ENCODE assay signal across 7 cellular contexts in genomic region chr1:53555620-53556326, GRCh38.
DNase-seq lines count a peak whose midpoint lies in the region; FAIRE-seq and TF ChIP-seq lines count a peak whose summit lies in the region.
"Not testable (repeated sequence)": the region's sequence is repeated elsewhere in the genome, so short reads cannot be mapped to it uniquely, and the experiment has no call there.

No MANE protein-coding gene starts in this region.

- 94% methylated on average over 2 of the region's 2 CpGs; no CpG with 5 or more reads in 1 of the 2 experiments for WGBS in H1 (ENCODE audit: extremely low coverage in 1 of 2, insufficient coverage in 1 of 2, insufficient read length in 1 of 2, insufficient replicate concordance in 2 of 2, low coverage in 1 of 2, low lambda C conversion rate in 2 of 2, missing lambda C conversion rate in 1 of 2), 2 experiments
- no CpG with 5 or more reads among the region's 2 CpGs for WGBS in neuronal stem cell (ENCODE audit: extremely low coverage in 2 of 2, insufficient read length in 2 of 2, insufficient replicate concordance in 1 of 2), 2 donors
- WGBS in spleen, 5 donors = 86 to 97% (median 95%) methylated on average over 2 of the region's 2 CpGs

- H3K4me3 ChIP-seq in WERI-Rb-1 (ENCODE audit: low read depth, low read length); H1 (ENCODE audit: extremely low read depth in 1 of 4, insufficient read depth in 2 of 4, low read depth in 3 of 4, low read length in 4 of 4); spleen: not testable (repeated sequence)
- H3K4me3 ChIP-seq in neuronal stem cell (ENCODE audit: low read length in 2 of 2) = peak overlapping the region in 1 of 2 donors; percentile 67

- H4K5ac ChIP-seq in H1 (ENCODE audit: insufficient read length, low read depth, low read length) = not testable (repeated sequence)

- not testable (repeated sequence) for H4K91ac ChIP-seq in H1 (replicated peaks; ENCODE audit: insufficient read length, low read length); neuronal stem cell (ENCODE audit: low read depth, low read length, poor library complexity)

- H3K18ac ChIP-seq in H1 (ENCODE audit: extremely low read depth, low read length); neuronal stem cell (ENCODE audit: low read length): not testable (repeated sequence)

- not testable (repeated sequence) for TF ChIP-seq EP300 in H1 (IDR thresholded peaks at IDR 0.05; ENCODE audit: borderline replicate concordance in 1 of 2, low read depth in 2 of 2, low read length in 2 of 2)

- not testable (repeated sequence) for TF ChIP-seq POLR2A in GM12891 (IDR thresholded peaks at IDR 0.05; ENCODE audit: low read depth, low read length); H1 (IDR thresholded peaks at IDR 0.05; ENCODE audit: control extremely low read depth in 1 of 2, low read depth in 2 of 2, low read length in 2 of 2); spleen (IDR thresholded peaks at IDR 0.05)

- not testable (repeated sequence) for H3K79me1 ChIP-seq in H1 (ENCODE audit: low read depth, low read length); neuronal stem cell (ENCODE audit: low read depth, low read length)

- not testable (repeated sequence) for H2AFZ ChIP-seq in H1 (ENCODE audit: low read length); neuronal stem cell (ENCODE audit: low read length)

- H2BK20ac ChIP-seq in H1 (ENCODE audit: low read length) = not testable (repeated sequence)

- H4K8ac ChIP-seq in H1 (ENCODE audit: extremely low read depth, insufficient read depth, low read length) = not testable (repeated sequence)
- peak overlapping the region; percentile 19 for H4K8ac ChIP-seq in neuronal stem cell (ENCODE audit: low read depth, low read length)

- H3K36me3 ChIP-seq in WERI-Rb-1; H1 (ENCODE audit: control insufficient read depth in 2 of 4, insufficient read depth in 4 of 4, low read length in 3 of 4); neuronal stem cell (replicated peaks in 1 of 2; ENCODE audit: control insufficient read depth in 2 of 2, insufficient read depth in 2 of 2, low read length in 2 of 2); spleen: not testable (repeated sequence)

- H3K27me3 ChIP-seq in WERI-Rb-1 (ENCODE audit: insufficient read depth, low read depth, severe bottlenecking); H1 (replicated peaks in 1 of 4; ENCODE audit: control insufficient read depth in 3 of 4, extremely low read depth in 1 of 4, insufficient read depth in 3 of 4, low read length in 3 of 4); spleen (replicated peaks in 1 of 7): not testable (repeated sequence)
- H3K27me3 ChIP-seq in neuronal stem cell (ENCODE audit: control insufficient read depth in 3 of 3, insufficient read depth in 3 of 3, low read depth in 1 of 3, low read length in 3 of 3) = peaks cover 0 to 28% (median 0%) of the 10 kb centered on the region in 3 experiments

- CTCF ChIA-PET in H1 (lab: Charles Lee; ENCODE audit: partially characterized antibody) = interaction anchor here (0.7 to 1.7 kb wide), 4 partner anchors 17 to 300 kb away, joined by 3 to 10 read pairs (median 4); no protein-coding TSS in a partner anchor

- not testable (repeated sequence) for H2BK5ac ChIP-seq in H1 (ENCODE audit: low read depth, low read length); neuronal stem cell (ENCODE audit: low read length)

- H2BK120ac ChIP-seq in H1 (replicated peaks; ENCODE audit: low read depth, low read length) = not testable (repeated sequence)
- H2BK120ac ChIP-seq in neuronal stem cell (ENCODE audit: low read depth, low read length) = peak overlapping the region; percentile 13

- not testable (repeated sequence) for H3K27ac ChIP-seq in WERI-Rb-1; H1 (ENCODE audit: low read depth, low read length); neuronal stem cell (replicated peaks; ENCODE audit: low read length); spleen

- not testable (repeated sequence) for H3K14ac ChIP-seq in H1 (ENCODE audit: insufficient read length)
- peak overlapping the region; percentile 25 for H3K14ac ChIP-seq in neuronal stem cell (ENCODE audit: low read length)

- not testable (repeated sequence) for H3K56ac ChIP-seq in H1 (replicated peaks; ENCODE audit: insufficient read length, low read depth, low read length)

- H3K23me2 ChIP-seq in H1 (ENCODE audit: low read depth, low read length) = not testable (repeated sequence)

- peak; percentile 77 for FAIRE-seq in GM12891 (lab: Jason Lieb, UNC)
- not testable (repeated sequence) for FAIRE-seq in H1 (lab: Jason Lieb, UNC)

- not testable (repeated sequence) for H3K9ac ChIP-seq in H1 (replicated peaks in 1 of 4; ENCODE audit: extremely low read depth in 1 of 4, low read depth in 3 of 4, low read length in 3 of 4)
- H3K9ac ChIP-seq in neuronal stem cell (ENCODE audit: low read depth, low read length, poor library complexity) = peak overlapping the region; percentile 83

- H3K4me2 ChIP-seq in H1 (ENCODE audit: insufficient read depth in 1 of 2, low read depth in 2 of 2, low read length in 2 of 2); neuronal stem cell (ENCODE audit: insufficient read depth, low read length, poor library complexity, severe bottlenecking): not testable (repeated sequence)

- H3K23ac ChIP-seq in H1 (ENCODE audit: insufficient read length); neuronal stem cell (ENCODE audit: low read depth, low read length, poor library complexity): not testable (repeated sequence)

- intact Hi-C loops in cardiac septum (cut with DNase I); spleen (cut with DNase I; ENCODE audit: low total_unique reads): not testable (repeated sequence)

- H3K4me1 ChIP-seq in H1 (replicated peaks in 1 of 4; ENCODE audit: control insufficient read depth in 3 of 4, insufficient read depth in 4 of 4, low read length in 3 of 4) = peaks cover 6 to 26% (median 18%) of the 10 kb centered on the region in 4 experiments
- peaks cover 0 to 21% of the 10 kb centered on the region in 2 donors for H3K4me1 ChIP-seq in neuronal stem cell (ENCODE audit: control insufficient read depth in 2 of 2, insufficient read depth in 1 of 2, low read depth in 1 of 2, low read length in 2 of 2)
- H3K4me1 ChIP-seq in spleen = not testable (repeated sequence)

- POLR2A ChIA-PET in H1 (lab: Charles Lee; ENCODE audit: partially characterized antibody) = not testable (repeated sequence)

- not testable (repeated sequence) for H4K20me1 ChIP-seq in H1 (replicated peaks in 1 of 2; ENCODE audit: control insufficient read depth in 1 of 2, insufficient read depth in 2 of 2, low read length in 2 of 2)

- TF ChIP-seq CTCF in WERI-Rb-1 (IDR thresholded peaks at IDR 0.05; ENCODE audit: low read depth, low read length); H1 (IDR thresholded peaks at IDR 0.05; ENCODE audit: control extremely low read depth in 1 of 3, insufficient read depth in 1 of 3, low read depth in 1 of 3, low read length in 3 of 3); spleen (IDR thresholded peaks at IDR 0.05 in 8 of 11, conservative IDR thresholded peaks at IDR 0.05 in 3 of 11): not testable (repeated sequence)

- not testable (repeated sequence) for TF ChIP-seq RAD21 in H1 (IDR thresholded peaks at IDR 0.05 in 1 of 2, conservative IDR thresholded peaks at IDR 0.05 in 1 of 2; ENCODE audit: low read depth in 2 of 2, low read length in 2 of 2)

- not testable (repeated sequence) for H3K4ac ChIP-seq in H1 (replicated peaks; ENCODE audit: insufficient read length, low read depth, low read length)
- H3K4ac ChIP-seq in neuronal stem cell (ENCODE audit: low read length) = peak overlapping the region; percentile 13

- H3K9me3 ChIP-seq in WERI-Rb-1 (ENCODE audit: severe bottlenecking); H1 (ENCODE audit: insufficient read depth in 2 of 2, low read depth in 1 of 2, low read length in 1 of 2); neuronal stem cell (replicated peaks in 1 of 2; ENCODE audit: control insufficient read depth in 2 of 2, insufficient read depth in 1 of 2, low read depth in 1 of 2, low read length in 2 of 2); spleen: not testable (repeated sequence)

- peak overlapping the region; percentile 27; the same call in 1 of the 2 replicates for H2BK12ac ChIP-seq in H1 (ENCODE audit: low read depth, low read length)
- not testable (repeated sequence) for H2BK12ac ChIP-seq in neuronal stem cell (ENCODE audit: low read length)

- not testable (repeated sequence) for H2BK15ac ChIP-seq in H1 (ENCODE audit: low read length); neuronal stem cell (ENCODE audit: low read length)

- H2AK5ac ChIP-seq in H1 (ENCODE audit: low read depth, low read length); neuronal stem cell (ENCODE audit: low read depth, low read length): not testable (repeated sequence)

- not testable (repeated sequence) for H3K79me2 ChIP-seq in H1 (ENCODE audit: control insufficient read depth in 1 of 2, insufficient read depth in 2 of 2, low read length in 2 of 2)

- DNase-seq in GM12891 (ENCODE audit: insufficient read length, low spot score); H1 (ENCODE audit: low read depth in 1 of 2, low spot score in 2 of 2); neuronal stem cell (ENCODE audit: low spot score): not testable (repeated sequence)
- peak; percentile 1 for DNase-seq in WERI-Rb-1
- DNase-seq in activated naive CD4-positive, alpha-beta T cell treated with anti-CD3 and anti-CD28 coated beads, Interleukin-2, amount 50 U/mL, for 16 hours = peak; percentile 0
- peak; percentile 26 for DNase-seq in cardiac septum (ENCODE audit: low spot score)
- peak; percentile 11 for DNase-seq in spleen
